In genomic region chr1:178238722-178239510, GRCh38 we compare ENCODE assay signal across 11 cellular contexts.
DNase-seq lines count a peak whose midpoint lies in the region; ATAC-seq, FAIRE-seq and TF ChIP-seq lines count a peak whose summit lies in the region.
"Had no signal": no experiment of that assay in that cellular context is flagged by ENCODE, and none has a peak within 500 bp of the region (broad histone marks: within the 10 kb centered on the region; RNA-seq: fewer than 3 reads in every experiment).

No MANE protein-coding gene starts in this region.

- DNase-seq in SKM-1 treated with dmso at 0.1 percent for 144 hours (lab: John Stamatoyannopoulos, UW; ENCODE audit: unreplicated experiment), result peak; percentile 47
- no peak for DNase-seq in SKM-1 (lab: John Stamatoyannopoulos, UW; ENCODE audit: unreplicated experiment)
- DNase-seq in foreskin fibroblast, result peak; percentile 94 to 96
- DNase-seq in urothelium cell line (ENCODE audit: low spot score), result peak; percentile 57
- no peak for DNase-seq in progenitor cell of endocrine pancreas (ENCODE audit: low spot score, unreplicated experiment)
- no peak for DNase-seq in stimulated activated CD4-positive, alpha-beta T cell treated with anti-CD3 and anti-CD28 coated beads, Interleukin-12 subunit alpha, Interleukin-12 subunit beta, amount 100 ng/mL, for 4 hours
- DNase-seq: activated CD4-positive, alpha-beta T cell treated with anti-CD3 and anti-CD28 coated beads, Interleukin-2, amount 10 ng/mL, durations not matched to agents 7 days and 5 days had no signal

- no peaks in the 10 kb centered on the region for H3K9me3 Mint-ChIP-seq in progenitor cell of endocrine pancreas (ENCODE audit: low read depth)
- H3K9me3 Mint-ChIP-seq: activated CD4-positive, alpha-beta T cell treated with anti-CD3 and anti-CD28 coated beads, Interleukin-2, amount 10 ng/mL, durations not matched to agents 7 days and 5 days had no signal

- ATAC-seq in SK-N-SH treated with all-trans-retinoic acid at 6 μM for 48 hours (peak; percentile 96), HG03175 (IDR thresholded peaks at IDR 0.05; ENCODE audit: unreplicated experiment) (no peak)
- ATAC-seq: natural killer cell treated with Interleukin-12 subunit alpha and Interleukin-12 subunit beta and Interleukin-15 and Interleukin-18, amount 100 ng/mL, for 72 hours had no signal

- TF ChIP-seq CTCF in foreskin fibroblast (IDR thresholded peaks at IDR 0.05; ENCODE audit: low read depth, low read length), result no peak
- no peak for TF ChIP-seq CTCF in progenitor cell of endocrine pancreas (IDR thresholded peaks at IDR 0.05; ENCODE audit: unreplicated experiment)

- H3K27ac Mint-ChIP-seq in progenitor cell of endocrine pancreas, result no peak overlapping the region
- H3K27ac Mint-ChIP-seq: activated CD4-positive, alpha-beta T cell treated with anti-CD3 and anti-CD28 coated beads, Interleukin-2, amount 10 ng/mL, durations not matched to agents 7 days and 5 days; natural killer cell treated with Interleukin-12 subunit alpha and Interleukin-12 subunit beta and Interleukin-15 and Interleukin-18, amount 100 ng/mL, for 72 hours had no signal

- no peaks in the 10 kb centered on the region for H3K4me1 Mint-ChIP-seq in progenitor cell of endocrine pancreas (ENCODE audit: low read depth)
- H3K4me1 Mint-ChIP-seq: activated CD4-positive, alpha-beta T cell treated with anti-CD3 and anti-CD28 coated beads, Interleukin-2, amount 10 ng/mL, durations not matched to agents 7 days and 5 days had no signal

- H3K27me3 Mint-ChIP-seq in progenitor cell of endocrine pancreas, result no peaks in the 10 kb centered on the region
- H3K27me3 Mint-ChIP-seq: activated CD4-positive, alpha-beta T cell treated with anti-CD3 and anti-CD28 coated beads, Interleukin-2, amount 10 ng/mL, durations not matched to agents 7 days and 5 days; natural killer cell treated with Interleukin-12 subunit alpha and Interleukin-12 subunit beta and Interleukin-15 and Interleukin-18, amount 100 ng/mL, for 72 hours had no signal

- no peaks in the 10 kb centered on the region for H3K36me3 Mint-ChIP-seq in progenitor cell of endocrine pancreas (ENCODE audit: insufficient read depth)
- H3K36me3 Mint-ChIP-seq: natural killer cell treated with Interleukin-12 subunit alpha and Interleukin-12 subunit beta and Interleukin-15 and Interleukin-18, amount 100 ng/mL, for 72 hours had no signal

- no peak overlapping the region for H3K4me3 Mint-ChIP-seq in progenitor cell of endocrine pancreas (ENCODE audit: low read depth)
- H3K4me3 Mint-ChIP-seq: activated CD4-positive, alpha-beta T cell treated with anti-CD3 and anti-CD28 coated beads, Interleukin-2, amount 10 ng/mL, durations not matched to agents 7 days and 5 days; natural killer cell treated with Interleukin-12 subunit alpha and Interleukin-12 subunit beta and Interleukin-15 and Interleukin-18, amount 100 ng/mL, for 72 hours had no signal

- FAIRE-seq in urothelium cell line (lab: Jason Lieb, UNC), result no peak

- H3K4me3 ChIP-seq in foreskin fibroblast (ENCODE audit: low read depth in 1 of 2, low read length in 2 of 2), result no peak overlapping the region
- H3K4me3 ChIP-seq: BLaER1 treated with 17β-estradiol and CSF1 and Interleukin-3, amounts not matched to agents 10 nM and 100 nM had no signal

TF ChIP-seq in SK-N-SH treated with all-trans-retinoic acid at 6 μM for 48 hours, 23 proteins besides CTCF, POLR2A, EP300 and RAD21 (continues in another document):
- no peak for TF ChIP-seq ZFP30 (CRISPR knock-in tag; IDR thresholded peaks at IDR 0.05)
- TF ChIP-seq CSDC2 (CRISPR knock-in tag; IDR thresholded peaks at IDR 0.05), result no peak
- TF ChIP-seq ZNF565 (CRISPR knock-in tag; conservative IDR thresholded peaks at IDR 0.05; ENCODE audit: low read depth), result no peak
- no peak for TF ChIP-seq ESRRG (CRISPR knock-in tag; IDR thresholded peaks at IDR 0.05)
- TF ChIP-seq OSR1 (CRISPR knock-in tag; IDR thresholded peaks at IDR 0.05), result no peak
- peak; percentile 97 for TF ChIP-seq TOX (CRISPR knock-in tag; IDR thresholded peaks at IDR 0.05; ENCODE audit: borderline replicate concordance)
- no peak for TF ChIP-seq TSHZ2 (CRISPR knock-in tag; IDR thresholded peaks at IDR 0.05)
- TF ChIP-seq SNAI2 (CRISPR knock-in tag; IDR thresholded peaks at IDR 0.05), result no peak
- peak; percentile 79 for TF ChIP-seq ISL1 (CRISPR knock-in tag; IDR thresholded peaks at IDR 0.05)
- no peak for TF ChIP-seq ARNTL (CRISPR knock-in tag; IDR thresholded peaks at IDR 0.05; ENCODE audit: borderline replicate concordance, low read depth)
- TF ChIP-seq GLIS3 (CRISPR knock-in tag; IDR thresholded peaks at IDR 0.05), result no peak
- no peak for TF ChIP-seq TCF4 (CRISPR knock-in tag; IDR thresholded peaks at IDR 0.05; ENCODE audit: borderline replicate concordance)
- peak; percentile 93; the same call in 1 of the 2 replicates for TF ChIP-seq POU6F1 (CRISPR knock-in tag; IDR thresholded peaks at IDR 0.05; ENCODE audit: borderline replicate concordance, low read depth)
- TF ChIP-seq RARB (CRISPR knock-in tag; IDR thresholded peaks at IDR 0.05), result peak; percentile 93
- TF ChIP-seq ZNF70 (CRISPR knock-in tag; IDR thresholded peaks at IDR 0.05), result no peak
- no peak for TF ChIP-seq ZFP3 (CRISPR knock-in tag; IDR thresholded peaks at IDR 0.05)
- TF ChIP-seq CREB5 (CRISPR knock-in tag; IDR thresholded peaks at IDR 0.05; ENCODE audit: low read depth), result no peak
- TF ChIP-seq BACH2 (CRISPR knock-in tag; IDR thresholded peaks at IDR 0.05; ENCODE audit: borderline replicate concordance), result no peak
- peak; percentile 91; the same call in 1 of the 2 replicates for TF ChIP-seq PATZ1 (CRISPR knock-in tag; IDR thresholded peaks at IDR 0.05; ENCODE audit: borderline replicate concordance)

Comparison
In these comparisons a context has a peak if more than half of its experiments do, and no peak if none do; other contexts are left out.
1. DNase-seq: peak in SKM-1 treated with dmso at 0.1 percent for 144 hours (single experiment), foreskin fibroblast (2 of 2) and urothelium cell line (single experiment); none in SKM-1 (single experiment), progenitor cell of endocrine pancreas (single experiment) and stimulated activated CD4-positive, alpha-beta T cell treated with anti-CD3 and anti-CD28 coated beads, Interleukin-12 subunit alpha, Interleukin-12 subunit beta, amount 100 ng/mL, for 4 hours (single experiment).